In the genomic region with DNA sequence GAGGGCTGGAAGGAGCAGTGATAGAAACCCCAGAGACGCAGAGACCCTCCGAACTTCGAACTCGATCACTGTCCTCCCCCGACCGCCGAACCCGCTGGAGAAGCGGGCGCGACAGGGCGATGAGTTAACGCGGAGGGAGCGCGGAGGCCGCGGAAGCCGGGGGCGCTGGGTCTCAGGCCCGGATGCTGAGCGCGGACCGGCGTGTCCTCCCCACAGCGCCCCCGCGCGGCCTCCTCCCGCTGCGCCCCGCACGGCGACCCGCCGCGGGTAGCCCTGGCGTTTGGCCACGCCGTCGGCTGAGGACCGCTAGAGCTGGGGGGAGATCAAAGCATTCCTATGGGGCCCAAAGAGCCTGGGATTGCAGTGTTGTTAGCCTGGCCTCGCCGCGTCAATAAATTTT, we compare ENCODE assay signal across 9 cellular contexts. TPM values are rescaled to one million over a fixed set of nuclear protein-coding genes. Genes with fewer than 3 reads are reported as not detected.
DNase-seq lines count a peak whose midpoint lies in the region; ATAC-seq, FAIRE-seq and TF ChIP-seq lines count a peak whose summit lies in the region.
"Had no signal": no experiment of that assay in that cellular context is flagged by ENCODE, and none has a peak within 500 bp of the region (broad histone marks: within the 10 kb centered on the region; RNA-seq: fewer than 3 reads in every experiment).

No MANE protein-coding gene starts in this region.

- no peak for FAIRE-seq in astrocyte (lab: Jason Lieb, UNC)
- FAIRE-seq: H54 had no signal

- H3K27ac Mint-ChIP-seq in astrocyte (ENCODE audit: unreplicated experiment), result peak overlapping the region; percentile 18

- peaks cover 3% of the 10 kb centered on the region for H3K9me3 ChIP-seq in astrocyte (ENCODE audit: insufficient read depth, low read depth, low read length)
- H3K9me3 ChIP-seq in mesodermal cell (ENCODE audit: control insufficient read depth, low read length), result no peaks in the 10 kb centered on the region

- peak overlapping the region; percentile 33 for H3K4me2 ChIP-seq in astrocyte (ENCODE audit: low read length)

- DNase-seq in AG04449 (ENCODE audit: low read depth, low spot score) (no peak), GM12865 (ENCODE audit: low read depth) (no peak), astrocyte (ENCODE audit: low read depth) (no peak), MV-4-11 (lab: John Stamatoyannopoulos, UW) (no peak), NCI-H69 (lab: John Stamatoyannopoulos, UW) (no peak)

- WGBS in mesodermal cell (ENCODE audit: insufficient coverage in 2 of 2), 2 experiments, result 2 to 4% methylated on average over 28 to 32 of the region's 45 CpGs

- H3K9ac ChIP-seq in astrocyte (ENCODE audit: low read length), result no peak overlapping the region

- H2AFZ ChIP-seq in astrocyte (ENCODE audit: low read depth, low read length), result peak overlapping the region; percentile 10

- H3K79me2 ChIP-seq in astrocyte (ENCODE audit: insufficient read depth, low read length), result no peaks in the 10 kb centered on the region

- H4K20me1 ChIP-seq in astrocyte (ENCODE audit: insufficient read depth, low read length), result no peaks in the 10 kb centered on the region

- CTCF ChIA-PET in AG04449 (lab: Yijun Ruan, JAX), result no interaction called here

- no peak for ATAC-seq in GM19351 (IDR thresholded peaks at IDR 0.05; ENCODE audit: unreplicated experiment)
- ATAC-seq in HG03469 (IDR thresholded peaks at IDR 0.05; ENCODE audit: unreplicated experiment), result no peak

- peaks cover 88% of the 10 kb centered on the region for H3K27me3 Mint-ChIP-seq in astrocyte (ENCODE audit: low read depth, unreplicated experiment)

- H3K9me3 Mint-ChIP-seq in astrocyte (ENCODE audit: unreplicated experiment), result peaks cover 3% of the 10 kb centered on the region

- H3K27ac ChIP-seq in astrocyte (ENCODE audit: low read depth, low read length), result no peak overlapping the region
- H3K27ac ChIP-seq in mesodermal cell (ENCODE audit: low read depth, low read length, severe bottlenecking), result no peak overlapping the region

- H3K4me1 Mint-ChIP-seq in astrocyte (ENCODE audit: low read depth, unreplicated experiment), result peaks cover 2% of the 10 kb centered on the region

- no peaks in the 10 kb centered on the region for H3K4me1 ChIP-seq in astrocyte (ENCODE audit: insufficient read depth, low read length)
- peaks cover 2% of the 10 kb centered on the region for H3K4me1 ChIP-seq in mesodermal cell (ENCODE audit: control insufficient read depth, insufficient read depth, low read length, poor library complexity, severe bottlenecking)

- H3K4me3 Mint-ChIP-seq in astrocyte (ENCODE audit: unreplicated experiment), result peak overlapping the region; percentile 80

- H3K36me3 Mint-ChIP-seq in astrocyte (ENCODE audit: low read depth, unreplicated experiment), result no peaks in the 10 kb centered on the region

- peak; percentile 3 for TF ChIP-seq CTCF in AG04449 (IDR thresholded peaks at IDR 0.05; ENCODE audit: insufficient read depth, low read length, missing control alignments)
- peak; percentile 7 for TF ChIP-seq CTCF in GM12865 (IDR thresholded peaks at IDR 0.05; ENCODE audit: insufficient read depth, low read depth, low read length, missing control alignments)
- TF ChIP-seq CTCF in astrocyte (IDR thresholded peaks at IDR 0.05; ENCODE audit: insufficient read depth, low read depth, low read length), result no peak

- POLR2A ChIA-PET in AG04449 (lab: Yijun Ruan, JAX), result no interaction called here

- H3K4me3 ChIP-seq in AG04449 (ENCODE audit: low read depth, low read length) (no peak overlapping the region), GM12865 (ENCODE audit: low read depth, low read length) (no peak overlapping the region), astrocyte (ENCODE audit: insufficient read depth, low read depth, low read length) (no peak overlapping the region), mesodermal cell (ENCODE audit: extremely low read depth, insufficient read depth, low read length, poor library complexity, severe bottlenecking) (peak overlapping the region; percentile 33)

- H3K27me3 ChIP-seq in astrocyte (ENCODE audit: insufficient read depth, low read length), result peaks cover 57% of the 10 kb centered on the region

- H3K36me3 ChIP-seq in astrocyte (ENCODE audit: insufficient read depth, low read length) (no peaks in the 10 kb centered on the region), mesodermal cell (ENCODE audit: control insufficient read depth, insufficient read depth, low read length) (no peaks in the 10 kb centered on the region)

RNA-seq across cellular contexts. Expression of gene DMRT2, which starts 7.7 kb away (rescaled TPM):
- total RNA-seq in astrocyte, result 0.17 and 0.18 TPM in 2 replicates
- not detected for polyA plus RNA-seq in mesodermal cell (2013, experiment 1 of 2)
- polyA plus RNA-seq in mesodermal cell (2013, experiment 2 of 2), result not detected
